14 cellular contexts compared by ENCODE assay signal in genomic region chr7:25852995-25853713, GRCh38.
DNase-seq lines count a peak whose midpoint lies in the region; ATAC-seq, FAIRE-seq and TF ChIP-seq lines count a peak whose summit lies in the region.
"Had no signal": no experiment of that assay in that cellular context is flagged by ENCODE, and none has a peak within 500 bp of the region (broad histone marks: within the 10 kb centered on the region; RNA-seq: fewer than 3 reads in every experiment).

No MANE protein-coding gene starts in this region.

- no peaks in the 10 kb centered on the region for H3K36me3 ChIP-seq in HUES48 (ENCODE audit: control insufficient read depth, insufficient read depth, low read length)

- H3K36me3 Mint-ChIP-seq in chondrocyte (ENCODE audit: low read depth), result no peaks in the 10 kb centered on the region
- H3K36me3 Mint-ChIP-seq in naive thymus-derived CD8-positive, alpha-beta T cell, result peaks cover 0 to 7% (median 7%) of the 10 kb centered on the region in 3 donors
- H3K36me3 Mint-ChIP-seq: CD8-positive, alpha-beta T cell had no signal

- H3K9ac ChIP-seq in HUES48 (ENCODE audit: low read depth, low read length), result no peak overlapping the region

- H3K4me3 Mint-ChIP-seq in chondrocyte (ENCODE audit: unreplicated experiment), result peak overlapping the region; percentile 42
- H3K4me3 Mint-ChIP-seq in naive thymus-derived CD8-positive, alpha-beta T cell, result peak overlapping the region in 7 of 10 donors; percentile 22 to 58 (median 43)
- H3K4me3 Mint-ChIP-seq: CD8-positive, alpha-beta T cell had no signal

- DNase-seq in A549 (ENCODE audit: low read depth in 1 of 2, low spot score in 1 of 2), result no peak
- no peak for DNase-seq in chondrocyte (ENCODE audit: low spot score)
- DNase-seq in naive thymus-derived CD8-positive, alpha-beta T cell, result no peak
- no peak for DNase-seq in AG08396 (ENCODE audit: low spot score)
- no peak for DNase-seq in NK-92 (lab: John Stamatoyannopoulos, UW; ENCODE audit: unreplicated experiment)
- DNase-seq in CD1c-positive myeloid dendritic cell (ENCODE audit: extremely low spot score), result no peak
- DNase-seq: activated CD4-positive, CD25-positive, alpha-beta regulatory T cell treated with anti-CD3 and anti-CD28 coated beads, Interleukin-2, amount 50 U/mL, for 72 hours; activated naive CD4-positive, alpha-beta T cell; CD8-positive, alpha-beta T cell; NCI-H2107; RPMI8226 had no signal

- no peak for TF ChIP-seq RAD21 in A549 (conservative IDR thresholded peaks at IDR 0.05 in 1 of 2, IDR thresholded peaks at IDR 0.05 in 1 of 2)

- peaks cover 48% of the 10 kb centered on the region for H3K27me3 ChIP-seq in HUES48 (ENCODE audit: control insufficient read depth, insufficient read depth, low read length)

- peaks cover 57% of the 10 kb centered on the region for H3K4me1 Mint-ChIP-seq in chondrocyte (ENCODE audit: low read depth)
- peaks cover 12 to 22% (median 17%) of the 10 kb centered on the region in 4 donors for H3K4me1 Mint-ChIP-seq in naive thymus-derived CD8-positive, alpha-beta T cell

- ATAC-seq in A549, result no peak
- ATAC-seq in naive thymus-derived CD8-positive, alpha-beta T cell, result no peak
- no peak for ATAC-seq in GM21786 (IDR thresholded peaks at IDR 0.05; ENCODE audit: unreplicated experiment)
- ATAC-seq: CD8-positive, alpha-beta T cell had no signal

- CTCF ChIA-PET in A549 (lab: Yijun Ruan, JAX), result interaction anchor here (2.5 to 6.2 kb wide), 4 partner anchors 13 to 593 kb away, joined by 14 to 51 read pairs (median 24); no protein-coding TSS in a partner anchor

- no peaks in the 10 kb centered on the region for H3K27me3 Mint-ChIP-seq in chondrocyte (ENCODE audit: low read depth)
- H3K27me3 Mint-ChIP-seq in naive thymus-derived CD8-positive, alpha-beta T cell, result peaks cover 35 to 57% (median 54%) of the 10 kb centered on the region in 5 donors

- H3K27ac ChIP-seq in A549, result no peak overlapping the region
- H3K27ac ChIP-seq in HUES48 (ENCODE audit: low read depth, low read length), result no peak overlapping the region

- no peaks in the 10 kb centered on the region for H3K9me3 Mint-ChIP-seq in chondrocyte (ENCODE audit: low read depth)
- peaks cover 0 to 11% (median 0%) of the 10 kb centered on the region in 9 donors for H3K9me3 Mint-ChIP-seq in naive thymus-derived CD8-positive, alpha-beta T cell
- H3K9me3 Mint-ChIP-seq: CD8-positive, alpha-beta T cell had no signal

- no peak for TF ChIP-seq POLR2A in A549 (IDR thresholded peaks at IDR 0.05; ENCODE audit: low read length)

- H3K4me3 ChIP-seq in A549, result no peak overlapping the region
- H3K4me3 ChIP-seq in HUES48 (ENCODE audit: low read depth, low read length), result peak overlapping the region; percentile 51

- TF ChIP-seq CTCF in A549 (IDR thresholded peaks at IDR 0.05) (no peak), chondrocyte (IDR thresholded peaks at IDR 0.05) (no peak)

- H3K4me1 ChIP-seq in A549, result peaks cover 36% of the 10 kb centered on the region
- H3K4me1 ChIP-seq in HUES48 (ENCODE audit: control insufficient read depth, insufficient read depth, low read length), result peaks cover 33% of the 10 kb centered on the region

- H3K9me3 ChIP-seq in A549 (no peaks in the 10 kb centered on the region), HUES48 (ENCODE audit: control insufficient read depth, insufficient read depth, low read length) (no peaks in the 10 kb centered on the region)

- 62% methylated on average over 12 of the region's 13 CpGs for WGBS in A549 (ENCODE audit: missing lambda C conversion rate)

- POLR2A ChIA-PET in A549 (lab: Yijun Ruan, JAX), result no interaction called here
- POLR2A ChIA-PET in naive thymus-derived CD8-positive, alpha-beta T cell (lab: Charles Lee), result no interaction called here

- no peak for FAIRE-seq in A549 (lab: Jason Lieb, UNC)
- FAIRE-seq: islet of Langerhans had no signal

- TF ChIP-seq EP300 in A549 (IDR thresholded peaks at IDR 0.05), result no peak

- peak overlapping the region; percentile 90 for H3K27ac Mint-ChIP-seq in chondrocyte (ENCODE audit: unreplicated experiment)
- peak overlapping the region in 2 of 10 donors; percentile 28 to 29 for H3K27ac Mint-ChIP-seq in naive thymus-derived CD8-positive, alpha-beta T cell
- H3K27ac Mint-ChIP-seq: CD8-positive, alpha-beta T cell had no signal

- H3K4me2 ChIP-seq in A549, result peak overlapping the region; percentile 57; the same call in 2 of the 3 replicates

TF ChIP-seq in A549, 52 proteins besides CTCF, POLR2A, EP300 and RAD21:
- TF ChIP-seq CBX8 (IDR thresholded peaks at IDR 0.05), result no peak
- TF ChIP-seq CBX2 (IDR thresholded peaks at IDR 0.05; ENCODE audit: borderline replicate concordance, low read depth), result no peak
- no peak for TF ChIP-seq BHLHE40 (IDR thresholded peaks at IDR 0.05; ENCODE audit: low read depth, low read length)
- no peak for TF ChIP-seq HES2 (IDR thresholded peaks at IDR 0.05)
- no peak for TF ChIP-seq POLR2AphosphoS2 (conservative IDR thresholded peaks at IDR 0.05; ENCODE audit: low read length)
- TF ChIP-seq RCOR1 (IDR thresholded peaks at IDR 0.05; ENCODE audit: low read depth, low read length), result no peak
- TF ChIP-seq CHD2 (IDR thresholded peaks at IDR 0.05; ENCODE audit: low read length, partially characterized antibody), result no peak
- TF ChIP-seq HOXA7 (CRISPR knock-in tag; IDR thresholded peaks at IDR 0.05), result no peak
- TF ChIP-seq ZC3H11A (IDR thresholded peaks at IDR 0.05), result no peak
- no peak for TF ChIP-seq ZSCAN20 (CRISPR knock-in tag; IDR thresholded peaks at IDR 0.05)
- TF ChIP-seq TFCP2L1 (CRISPR knock-in tag; IDR thresholded peaks at IDR 0.05), result no peak
- TF ChIP-seq HDAC2 (IDR thresholded peaks at IDR 0.05), result no peak
- TF ChIP-seq FOSB (CRISPR knock-in tag; IDR thresholded peaks at IDR 0.05), result no peak
- TF ChIP-seq MAFK (IDR thresholded peaks at IDR 0.05; ENCODE audit: partially characterized antibody), result no peak
- no peak for TF ChIP-seq HEYL (CRISPR knock-in tag; IDR thresholded peaks at IDR 0.05)
